ENCODE assay signal across 37 cellular contexts in genomic region chr7:90326500-90326899, GRCh38. TPM values are rescaled to one million over a fixed set of nuclear protein-coding genes. Genes with fewer than 3 reads are reported as not detected.
"Had no signal": no experiment of that assay in that cellular context is flagged by ENCODE, and none has a peak within 500 bp of the region (broad histone marks: within the 10 kb centered on the region; RNA-seq: fewer than 3 reads in every experiment).

No MANE protein-coding gene starts in this region.

- H3K27ac Mint-ChIP-seq: activated B cell treated with CpG ODN at 0.5 μM for 24 hours; activated CD4-positive, alpha-beta memory T cell treated with anti-CD3 and anti-CD28 coated beads for 36 hours; activated CD4-positive, alpha-beta T cell treated with anti-CD3 and anti-CD28 coated beads for 36 hours; activated CD4-positive, alpha-beta T cell treated with anti-CD3 and anti-CD28 coated beads, Interleukin-2, amount 10 ng/mL, durations not matched to agents 24 days and 14 days; activated CD8-positive, alpha-beta memory T cell treated with anti-CD3 and anti-CD28 coated beads, Interleukin-2, amount 10 ng/mL, durations not matched to agents 7 days and 5 days; activated CD8-positive, alpha-beta T cell treated with anti-CD3 and anti-CD28 coated beads, Interleukin-2, amount 10 ng/mL, durations not matched to agents 7 days and 5 days; activated naive CD4-positive, alpha-beta T cell treated with anti-CD3 and anti-CD28 coated beads for 36 hours; activated naive CD4-positive, alpha-beta T cell treated with anti-CD3 and anti-CD28 coated beads, Interleukin-2, amount 50 U/mL, for 24 hours; activated naive CD8-positive, alpha-beta T cell treated with anti-CD3 and anti-CD28 coated beads, Interleukin-2, amount 10 ng/mL, durations not matched to agents 7 days and 5 days; activated T-helper 1 cell treated with anti-CD3 and anti-CD28 coated beads, Interleukin-12 subunit alpha, Interleukin-12 subunit beta, Interleukin-2, Interleukin-4 antibody, amounts not matched to agents 30 ng/mL and 10 ng/mL and 1 ng/mL, durations not matched to agents 14 hours and 24 hours and 36 hours; activated T-helper 2 cell treated with anti-CD3 and anti-CD28 coated beads, Interferon-gamma antibody, Interleukin-2, Interleukin-4, amounts not matched to agents 10 μg/mL and 5 μg/mL and 100 μg/mL, durations not matched to agents 14 hours and 24 hours and 36 hours; brain had no signal

- H3K4me3 Mint-ChIP-seq: activated B cell treated with CpG ODN at 0.5 μM for 24 hours; activated CD4-positive, alpha-beta memory T cell treated with anti-CD3 and anti-CD28 coated beads for 36 hours; activated CD4-positive, alpha-beta T cell treated with anti-CD3 and anti-CD28 coated beads for 36 hours; activated CD4-positive, alpha-beta T cell treated with anti-CD3 and anti-CD28 coated beads, Interleukin-2, amount 10 ng/mL, durations not matched to agents 24 days and 14 days; activated CD8-positive, alpha-beta memory T cell treated with anti-CD3 and anti-CD28 coated beads, Interleukin-2, amount 10 ng/mL, durations not matched to agents 7 days and 5 days; activated CD8-positive, alpha-beta T cell treated with anti-CD3 and anti-CD28 coated beads, Interleukin-2, amount 10 ng/mL, durations not matched to agents 7 days and 5 days; activated naive CD4-positive, alpha-beta T cell treated with anti-CD3 and anti-CD28 coated beads for 36 hours; activated naive CD4-positive, alpha-beta T cell treated with anti-CD3 and anti-CD28 coated beads, Interleukin-2, amount 50 U/mL, for 24 hours; activated naive CD8-positive, alpha-beta T cell treated with anti-CD3 and anti-CD28 coated beads, Interleukin-2, amount 10 ng/mL, durations not matched to agents 7 days and 5 days; activated T-helper 1 cell treated with anti-CD3 and anti-CD28 coated beads, Interleukin-12 subunit alpha, Interleukin-12 subunit beta, Interleukin-2, Interleukin-4 antibody, amounts not matched to agents 30 ng/mL and 10 ng/mL and 1 ng/mL, durations not matched to agents 14 hours and 24 hours and 36 hours; brain had no signal

- H3K36me3 Mint-ChIP-seq: activated CD4-positive, alpha-beta memory T cell treated with anti-CD3 and anti-CD28 coated beads for 36 hours; activated CD8-positive, alpha-beta memory T cell treated with anti-CD3 and anti-CD28 coated beads, Interleukin-2, amount 10 ng/mL, durations not matched to agents 7 days and 5 days; activated naive CD4-positive, alpha-beta T cell treated with anti-CD3 and anti-CD28 coated beads, Interleukin-2, amount 50 U/mL, for 24 hours; activated naive CD8-positive, alpha-beta T cell treated with anti-CD3 and anti-CD28 coated beads, Interleukin-2, amount 10 ng/mL, durations not matched to agents 7 days and 5 days; brain had no signal

- H3K4me3 ChIP-seq: ascending aorta, breast epithelium, cardiac muscle cell, colonic mucosa, esophagus squamous epithelium, gastroesophageal sphincter, heart right ventricle, hepatocyte had no signal

- FAIRE-seq: endometrium, endothelial cell of umbilical vein had no signal

- H3K4me1 ChIP-seq: ascending aorta, breast epithelium, colonic mucosa, heart right ventricle had no signal

- H3K9me3 ChIP-seq: ascending aorta, breast epithelium, colonic mucosa, esophagus squamous epithelium, gastroesophageal sphincter, heart right ventricle had no signal

- DNase-seq: activated B cell treated with CpG ODN at 0.5 μM for 24 hours; activated CD4-positive, alpha-beta memory T cell treated with anti-CD3 and anti-CD28 coated beads for 36 hours; activated CD4-positive, alpha-beta T cell treated with anti-CD3 and anti-CD28 coated beads for 36 hours; activated CD4-positive, alpha-beta T cell treated with anti-CD3 and anti-CD28 coated beads, Interleukin-2, amount 10 ng/mL, durations not matched to agents 24 days and 14 days; activated CD8-positive, alpha-beta memory T cell treated with anti-CD3 and anti-CD28 coated beads, Interleukin-2, amount 10 ng/mL, durations not matched to agents 7 days and 5 days; activated CD8-positive, alpha-beta memory T cell treated with anti-CD3 and anti-CD28 coated beads, Interleukin-2, amount 50 U/mL, for 4 hours; activated CD8-positive, alpha-beta T cell treated with anti-CD3 and anti-CD28 coated beads, Interleukin-2, amount 10 ng/mL, durations not matched to agents 7 days and 5 days; activated effector memory CD4-positive, alpha-beta T cell treated with anti-CD3 and anti-CD28 coated beads, Interleukin-2, amount 50 U/mL, for 16 hours; activated naive CD4-positive, alpha-beta T cell treated with anti-CD3 and anti-CD28 coated beads for 36 hours; activated naive CD8-positive, alpha-beta T cell treated with anti-CD3 and anti-CD28 coated beads, Interleukin-2, amount 10 ng/mL, durations not matched to agents 7 days and 5 days; activated T-cell treated with anti-CD3 and anti-CD28 coated beads, Interleukin-2, amount 50 U/mL, for 1 hour; activated T-cell treated with anti-CD3 and anti-CD28 coated beads, Interleukin-2, amount 50 U/mL, for 48 hours; central memory CD4-positive, alpha-beta T cell; cerebellar nuclear complex; colonic mucosa; effector CD8-positive, alpha-beta T cell; esophagus squamous epithelium; foreskin melanocyte; heart right ventricle; T-helper 2 cell had no signal

- H3K27me3 ChIP-seq: ascending aorta had no signal

- H3K9me3 Mint-ChIP-seq: activated B cell treated with CpG ODN at 0.5 μM for 24 hours; activated CD4-positive, alpha-beta memory T cell treated with anti-CD3 and anti-CD28 coated beads for 36 hours; activated CD4-positive, alpha-beta T cell treated with anti-CD3 and anti-CD28 coated beads, Interleukin-2, amount 10 ng/mL, durations not matched to agents 24 days and 14 days; activated naive CD4-positive, alpha-beta T cell treated with anti-CD3 and anti-CD28 coated beads for 36 hours; activated naive CD4-positive, alpha-beta T cell treated with anti-CD3 and anti-CD28 coated beads, Interleukin-2, amount 50 U/mL, for 24 hours; activated naive CD8-positive, alpha-beta T cell treated with anti-CD3 and anti-CD28 coated beads, Interleukin-2, amount 10 ng/mL, durations not matched to agents 7 days and 5 days; activated T-helper 1 cell treated with anti-CD3 and anti-CD28 coated beads, Interleukin-12 subunit alpha, Interleukin-12 subunit beta, Interleukin-2, Interleukin-4 antibody, amounts not matched to agents 30 ng/mL and 10 ng/mL and 1 ng/mL, durations not matched to agents 14 hours and 24 hours and 36 hours; activated T-helper 2 cell treated with anti-CD3 and anti-CD28 coated beads, Interferon-gamma antibody, Interleukin-2, Interleukin-4, amounts not matched to agents 10 μg/mL and 5 μg/mL and 100 μg/mL, durations not matched to agents 14 hours and 24 hours and 36 hours had no signal

- H3K27ac ChIP-seq: ascending aorta, breast epithelium, cardiac muscle cell, colonic mucosa, epithelial cell of prostate, esophagus squamous epithelium, gastroesophageal sphincter, heart right ventricle, hepatocyte had no signal

- H3K36me3 ChIP-seq: ascending aorta, breast epithelium, cardiac muscle cell, colonic mucosa, esophagus squamous epithelium, gastroesophageal sphincter, heart right ventricle had no signal

- H3K4me1 Mint-ChIP-seq: activated CD4-positive, alpha-beta T cell treated with anti-CD3 and anti-CD28 coated beads, Interleukin-2, amount 10 ng/mL, durations not matched to agents 24 days and 14 days had no signal

RNA-seq across cellular contexts. Expression of gene FAM237B, which starts 5.4 kb away (rescaled TPM):
- total RNA-seq: activated B cell treated with CpG ODN at 0.5 μM for 24 hours; activated CD4-positive, alpha-beta memory T cell treated with anti-CD3 and anti-CD28 coated beads for 36 hours; activated CD4-positive, alpha-beta T cell treated with anti-CD3 and anti-CD28 coated beads for 36 hours; activated CD4-positive, alpha-beta T cell treated with anti-CD3 and anti-CD28 coated beads, Interleukin-2, amount 10 ng/mL, durations not matched to agents 24 days and 14 days; activated CD8-positive, alpha-beta memory T cell treated with anti-CD3 and anti-CD28 coated beads for 36 hours; activated CD8-positive, alpha-beta memory T cell treated with anti-CD3 and anti-CD28 coated beads, Interleukin-2, amount 10 ng/mL, durations not matched to agents 7 days and 5 days; activated CD8-positive, alpha-beta T cell treated with anti-CD3 and anti-CD28 coated beads, Interleukin-2, amount 10 ng/mL, durations not matched to agents 7 days and 5 days; activated naive CD4-positive, alpha-beta T cell treated with anti-CD3 and anti-CD28 coated beads for 36 hours; activated naive CD8-positive, alpha-beta T cell treated with anti-CD3 and anti-CD28 coated beads, Interleukin-2, amount 10 ng/mL, durations not matched to agents 7 days and 5 days; activated T-helper 1 cell treated with anti-CD3 and anti-CD28 coated beads, Interleukin-12 subunit alpha, Interleukin-12 subunit beta, Interleukin-2, Interleukin-4 antibody, amounts not matched to agents 30 ng/mL and 10 ng/mL and 1 ng/mL, durations not matched to agents 14 hours and 24 hours and 36 hours; activated T-helper 2 cell treated with anti-CD3 and anti-CD28 coated beads, Interferon-gamma antibody, Interleukin-2, Interleukin-4, amounts not matched to agents 10 μg/mL and 5 μg/mL and 100 μg/mL, durations not matched to agents 14 hours and 24 hours and 36 hours; ascending aorta; cardiac muscle cell; colonic mucosa; dermis microvascular lymphatic vessel endothelial cell; endothelial cell of umbilical vein; esophagus squamous epithelium; fibroblast of lung; fibroblast of villous mesenchyme; gastroesophageal sphincter; glomerular endothelial cell; heart right ventricle; hepatocyte had no signal
